ENCODE assay signal across 26 cellular contexts in the genomic region with DNA sequence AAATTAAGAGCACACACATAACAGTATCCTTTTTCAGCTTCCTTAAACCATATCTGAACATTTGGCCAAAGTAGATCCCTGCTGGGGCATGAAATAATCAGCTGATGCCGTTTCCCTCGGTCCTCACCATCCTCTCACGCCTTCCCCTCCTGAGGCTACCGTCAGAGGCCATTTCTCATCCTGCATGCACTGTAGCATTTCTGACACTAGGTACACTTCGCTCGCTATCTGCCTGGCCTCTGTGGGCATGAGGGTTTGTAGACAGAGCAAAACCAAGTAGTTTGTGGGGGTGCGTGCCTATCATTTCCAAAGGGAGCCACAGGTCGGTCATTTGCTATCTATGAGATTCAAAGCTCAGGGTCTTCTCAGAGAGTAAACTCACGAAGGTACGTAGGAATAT.
"Had no signal": no experiment of that assay in that cellular context is flagged by ENCODE, and none has a peak within 500 bp of the region (broad histone marks: within the 10 kb centered on the region; RNA-seq: fewer than 3 reads in every experiment).

No MANE protein-coding gene starts in this region.

- H3K9me3 ChIP-seq: Peyer's patch, SK-N-SH had no signal

- H3K4me3 ChIP-seq: Peyer's patch, SJCRH30 had no signal

- H3K4me1 ChIP-seq: Peyer's patch had no signal

- H3K36me3 Mint-ChIP-seq: activated naive CD8-positive, alpha-beta T cell; brain had no signal

- DNase-seq: activated CD4-positive, alpha-beta memory T cell treated with anti-CD3 and anti-CD28 coated beads, Interleukin-2, amount 10 ng/mL, durations not matched to agents 7 days and 5 days; activated CD4-positive, alpha-beta T cell treated with anti-CD3 and anti-CD28 coated beads for 36 hours; activated CD4-positive, alpha-beta T cell treated with anti-CD3 and anti-CD28 coated beads, Interleukin-2, amount 50 U/mL, for 1 hour; activated gamma-delta T cell; activated naive CD4-positive, alpha-beta T cell treated with anti-CD3 and anti-CD28 coated beads for 36 hours; activated T-cell treated with anti-CD3 and anti-CD28 coated beads for 4 hours; activated T-cell treated with anti-CD3 and anti-CD28 coated beads, Interleukin-2, amount 50 U/mL, for 48 hours; amygdala; NCI-H1092; NCI-H1417; NCI-H1930; NCI-H2171; NCI-H226; NCI-H526; Peyer's patch; Right ventricle myocardium superior; SJCRH30; SK-N-SH; T-helper 1 cell had no signal

- H3K9me3 Mint-ChIP-seq: activated CD4-positive, alpha-beta memory T cell treated with anti-CD3 and anti-CD28 coated beads, Interleukin-2, amount 10 ng/mL, durations not matched to agents 7 days and 5 days; activated naive CD4-positive, alpha-beta T cell treated with anti-CD3 and anti-CD28 coated beads for 36 hours; activated T-helper 17 cell treated with anti-CD3 and anti-CD28 coated beads, Interleukin-2, amount 50 U/mL, for 72 hours; central memory CD8-positive, alpha-beta T cell had no signal

- H3K4me3 Mint-ChIP-seq: activated CD4-positive, alpha-beta memory T cell treated with anti-CD3 and anti-CD28 coated beads, Interleukin-2, amount 10 ng/mL, durations not matched to agents 7 days and 5 days; activated CD4-positive, alpha-beta T cell treated with anti-CD3 and anti-CD28 coated beads for 36 hours; activated naive CD4-positive, alpha-beta T cell treated with anti-CD3 and anti-CD28 coated beads for 36 hours; activated naive CD8-positive, alpha-beta T cell; activated T-helper 17 cell treated with anti-CD3 and anti-CD28 coated beads, Interleukin-2, amount 50 U/mL, for 72 hours; brain; central memory CD8-positive, alpha-beta T cell had no signal

- H3K27ac ChIP-seq: KMS-11, Peyer's patch, RWPE1, SJCRH30, VCaP had no signal

- H3K36me3 ChIP-seq: Peyer's patch, SJCRH30 had no signal

- ATAC-seq: activated CD4-positive, alpha-beta T cell treated with anti-CD3 and anti-CD28 coated beads for 36 hours; activated T-helper 17 cell treated with anti-CD3 and anti-CD28 coated beads, Interleukin-2, amount 50 U/mL, for 72 hours had no signal

- H3K27me3 ChIP-seq: Peyer's patch, SJCRH30 had no signal

- H3K4me1 Mint-ChIP-seq: activated CD4-positive, alpha-beta memory T cell treated with anti-CD3 and anti-CD28 coated beads, Interleukin-2, amount 10 ng/mL, durations not matched to agents 7 days and 5 days; activated CD4-positive, alpha-beta T cell treated with anti-CD3 and anti-CD28 coated beads for 36 hours; activated T-helper 17 cell treated with anti-CD3 and anti-CD28 coated beads, Interleukin-2, amount 50 U/mL, for 72 hours; brain; central memory CD8-positive, alpha-beta T cell had no signal

- H3K27ac Mint-ChIP-seq: activated CD4-positive, alpha-beta memory T cell treated with anti-CD3 and anti-CD28 coated beads, Interleukin-2, amount 10 ng/mL, durations not matched to agents 7 days and 5 days; activated CD4-positive, alpha-beta T cell treated with anti-CD3 and anti-CD28 coated beads for 36 hours; activated naive CD4-positive, alpha-beta T cell treated with anti-CD3 and anti-CD28 coated beads for 36 hours; activated naive CD8-positive, alpha-beta T cell; activated T-helper 17 cell treated with anti-CD3 and anti-CD28 coated beads, Interleukin-2, amount 50 U/mL, for 72 hours; brain had no signal
